In the genomic region with DNA sequence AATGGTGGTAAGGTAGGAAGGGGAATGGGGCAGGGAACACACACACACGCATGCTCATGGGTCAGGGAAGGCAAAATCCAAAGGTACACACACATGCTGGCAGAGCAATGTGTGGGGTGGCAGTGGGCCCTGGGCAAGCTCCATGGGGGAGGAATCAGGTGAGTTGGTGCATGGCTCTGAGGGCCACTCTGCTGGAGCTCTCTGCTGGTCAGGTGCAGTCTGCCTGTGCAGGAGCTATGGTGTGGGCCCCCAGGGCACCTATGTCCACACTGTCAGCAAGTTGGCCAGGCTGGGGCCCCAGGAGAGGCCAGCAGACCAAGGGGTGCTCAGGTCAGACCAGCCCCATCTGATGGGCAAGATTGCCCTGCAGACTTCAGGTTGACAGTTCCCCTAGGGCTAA, we compare ENCODE assay signal across 1 cellular context.
TF ChIP-seq lines count a peak whose summit lies in the region.

No MANE protein-coding gene starts in this region.

TF ChIP-seq in H1, 55 proteins besides CTCF, POLR2A, EP300 and RAD21:
- TF ChIP-seq PHF8 (conservative IDR thresholded peaks at IDR 0.05; ENCODE audit: low read depth, low read length) (no peak), BRCA1 (IDR thresholded peaks at IDR 0.05; ENCODE audit: low read depth, low read length) (no peak), SIRT6 (IDR thresholded peaks at IDR 0.05; ENCODE audit: low read length) (no peak), SP4 (IDR thresholded peaks at IDR 0.05; ENCODE audit: low read length) (no peak), BCL11A (IDR thresholded peaks at IDR 0.05; ENCODE audit: low read depth in 2 of 2, low read length in 2 of 2) (no peak), SIX5 (IDR thresholded peaks at IDR 0.05; ENCODE audit: low read depth, low read length) (no peak), RNF2 (IDR thresholded peaks at IDR 0.05; ENCODE audit: borderline replicate concordance, low read depth, low read length, missing control alignments, poor library complexity, severe bottlenecking) (no peak)
TF ChIP-seq in H1: peak in this region for 0.
